ENCODE assay signal across 19 cellular contexts in genomic region chr7:152568972-152569371, GRCh38.
A peak's percentile ranks its signal among the peaks of the same experiment; 100 is the strongest.
DNase-seq lines count a peak whose midpoint lies in the region; ATAC-seq, FAIRE-seq and TF ChIP-seq lines count a peak whose summit lies in the region.
"Had no signal": no experiment of that assay in that cellular context is flagged by ENCODE, and none has a peak within 500 bp of the region (broad histone marks: within the 10 kb centered on the region; RNA-seq: fewer than 3 reads in every experiment).

No MANE protein-coding gene starts in this region.

- TF ChIP-seq RAD21 in K562 (CRISPR knock-in tag; conservative IDR thresholded peaks at IDR 0.05 in 1 of 2, IDR thresholded peaks at IDR 0.05 in 1 of 2) = no peak

- H3K36me3 ChIP-seq in K562 (ENCODE audit: control insufficient read depth, insufficient read depth, low read length) (no peaks in the 10 kb centered on the region), upper lobe of right lung (no peaks in the 10 kb centered on the region)

- H3K4me3 ChIP-seq in K562 (no peak overlapping the region), upper lobe of right lung (no peak overlapping the region)

- H2AFZ ChIP-seq in K562 (ENCODE audit: low read depth, low read length) = no peak overlapping the region

- H3K9me1 ChIP-seq in K562 (ENCODE audit: control insufficient read depth, insufficient read depth, low read length) = no peaks in the 10 kb centered on the region

- no peak for FAIRE-seq in K562 (lab: Jason Lieb, UNC)
- FAIRE-seq: A204.1, D721Med, G401.6, GM12891, GM19239, HepG2 had no signal

- no peak overlapping the region for H3K4me3 Mint-ChIP-seq in osteocyte (ENCODE audit: unreplicated experiment)
- H3K4me3 Mint-ChIP-seq: CD4-positive, alpha-beta T cell; IgD-negative memory B cell had no signal

- BruUV-seq in K562 (replicated peaks; lab: Mats Ljungman, UMichigan) = no TSS peak

- intact Hi-C loops in K562 (cut with micrococcal nuclease) (no loop called here), upper lobe of right lung (cut with DNase I) (no loop called here)

- H3K27ac ChIP-seq in K562 (ENCODE audit: extremely low read depth, low read depth, low read length) (no peak overlapping the region), upper lobe of right lung (no peak overlapping the region)
- H3K27ac ChIP-seq: C4-2B had no signal

- H3K9me3 ChIP-seq in K562 (replicated peaks; ENCODE audit: control insufficient read depth, insufficient read depth, low read depth, low read length) (no peaks in the 10 kb centered on the region), upper lobe of right lung (no peaks in the 10 kb centered on the region)
- H3K9me3 ChIP-seq: Caco-2 had no signal

- H3K4me1 ChIP-seq in K562 (replicated peaks in 1 of 2; ENCODE audit: control insufficient read depth in 2 of 2, insufficient read depth in 2 of 2, low read length in 2 of 2) = peaks cover 0 to 5% of the 10 kb centered on the region in 2 experiments; a peak in 1 of 5 replicates
- no peaks in the 10 kb centered on the region for H3K4me1 ChIP-seq in upper lobe of right lung
- H3K4me1 ChIP-seq: Caco-2 had no signal

- H3K27ac Mint-ChIP-seq in osteocyte (ENCODE audit: unreplicated experiment) = no peak overlapping the region
- H3K27ac Mint-ChIP-seq: CD4-positive, alpha-beta T cell; IgD-negative memory B cell had no signal

- H3K79me2 ChIP-seq in K562 (ENCODE audit: control insufficient read depth, insufficient read depth, low read length) = no peaks in the 10 kb centered on the region

- in situ Hi-C loops in K562 (cut with MboI) (no loop called here), ACHN (cut with HindIII; ENCODE audit: low pct_ligation_motif_present, low pct_unique_long_range_greater_than_20kb, low sequenced_read_pairs) (no loop called here)

- H4K20me1 ChIP-seq in K562 (replicated peaks; ENCODE audit: control insufficient read depth, insufficient read depth, low read length) = no peaks in the 10 kb centered on the region

- H3K36me3 Mint-ChIP-seq in osteocyte (ENCODE audit: unreplicated experiment) = no peaks in the 10 kb centered on the region
- H3K36me3 Mint-ChIP-seq: IgD-negative memory B cell had no signal

- no peak for TF ChIP-seq POLR2A in K562 (conservative IDR thresholded peaks at IDR 0.05)

- WGBS in K562 (ENCODE audit: insufficient coverage, low coverage, missing lambda C conversion rate) = 14% methylated on average over 6 of the region's 6 CpGs

- H3K27me3 ChIP-seq in K562 (ENCODE audit: control insufficient read depth in 2 of 2, insufficient read depth in 2 of 2, low read length in 2 of 2) = peaks cover 43 to 56% of the 10 kb centered on the region in 2 experiments
- H3K27me3 ChIP-seq in upper lobe of right lung = no peaks in the 10 kb centered on the region

- no peak for TF ChIP-seq CTCF in K562 (IDR thresholded peaks at IDR 0.05 in 2 of 3, conservative IDR thresholded peaks at IDR 0.05 in 1 of 3; ENCODE audit: insufficient read depth in 2 of 3, low read depth in 1 of 3, low read length in 3 of 3)
- TF ChIP-seq CTCF in upper lobe of right lung (IDR thresholded peaks at IDR 0.05) = no peak
- TF ChIP-seq CTCF in osteocyte (IDR thresholded peaks at IDR 0.05) = no peak

- no peak overlapping the region for H3K9ac ChIP-seq in K562 (ENCODE audit: insufficient read depth in 1 of 2, low read depth in 2 of 2, low read length in 2 of 2)

- no peaks in the 10 kb centered on the region for H3K4me1 Mint-ChIP-seq in osteocyte (ENCODE audit: unreplicated experiment)

- H3K9me3 Mint-ChIP-seq in osteocyte (ENCODE audit: unreplicated experiment) = no peaks in the 10 kb centered on the region
- H3K9me3 Mint-ChIP-seq: CD4-positive, alpha-beta T cell had no signal

- DNase-seq in NCI-H2171 treated with DMSO at 0.1 percent for 48 hours (lab: John Stamatoyannopoulos, UW) = peak; percentile 36
- DNase-seq in NCI-H2171 (lab: John Stamatoyannopoulos, UW) = no peak
- peak; percentile 81 to 85 for DNase-seq in NCI-H524 (lab: John Stamatoyannopoulos, UW)
- peak in 2 of 4 experiments; percentile 49 to 51 for DNase-seq in K562 (ENCODE audit: extremely low read depth in 1 of 4, low spot score in 3 of 4)
- DNase-seq in upper lobe of right lung = peak; percentile 55
- DNase-seq in osteocyte (ENCODE audit: extremely low spot score, unreplicated experiment) = no peak
- no peak for DNase-seq in ACHN
- DNase-seq: AML-193; Caco-2; CD4-positive, alpha-beta T cell; HCEC 1CT had no signal

- peaks cover 8% of the 10 kb centered on the region for H3K27me3 Mint-ChIP-seq in osteocyte (ENCODE audit: unreplicated experiment)
- H3K27me3 Mint-ChIP-seq: CD4-positive, alpha-beta T cell had no signal

- TF ChIP-seq EP300 in K562 (IDR thresholded peaks at IDR 0.05; ENCODE audit: low read length) = no peak

- POLR2A ChIA-PET in K562 (lab: Yijun Ruan, JAX) = interaction anchor here (0.7 to 0.9 kb wide), 2 partner anchors 10 kb away, joined by 4 to 5 read pairs; no protein-coding TSS in a partner anchor

- ATAC-seq in K562 (peak; percentile 47; the same call in 2 of the 3 replicates), upper lobe of right lung (no peak)
- ATAC-seq: HepG2 had no signal

- CTCF ChIA-PET in K562 (lab: Yijun Ruan, JAX; ENCODE audit: low intra/inter-chr PET ratio) = no interaction called here

- H3K4me2 ChIP-seq in K562 (ENCODE audit: insufficient read depth, low read length) = no peak overlapping the region

TF ChIP-seq in K562, 482 proteins besides CTCF, POLR2A, EP300 and RAD21:
- TF ChIP-seq GABPB1 (CRISPR knock-in tag; IDR thresholded peaks at IDR 0.05) (no peak), SMARCC2 (IDR thresholded peaks at IDR 0.05; ENCODE audit: low read depth) (no peak), RFX7 (CRISPR knock-in tag; IDR thresholded peaks at IDR 0.05) (no peak), PHB2 (IDR thresholded peaks at IDR 0.05; ENCODE audit: low read depth) (no peak), MBD1 (CRISPR knock-in tag; IDR thresholded peaks at IDR 0.05) (no peak), PRPF4 (IDR thresholded peaks at IDR 0.05; ENCODE audit: insufficient read depth, low read depth, low read length, poor library complexity, severe bottlenecking) (no peak), NCOA2 (IDR thresholded peaks at IDR 0.05; ENCODE audit: partially characterized antibody in 2 of 2) (no peak), TAL1 (IDR thresholded peaks at IDR 0.05) (no peak), MIER1 (IDR thresholded peaks at IDR 0.05; ENCODE audit: low read depth) (no peak)

Comparison
In these comparisons a context has a peak if more than half of its experiments do, and no peak if none do; other contexts are left out.
1. DNase-seq: peak in NCI-H2171 treated with DMSO at 0.1 percent for 48 hours (single experiment), NCI-H524 (2 of 2) and upper lobe of right lung (single experiment); none in NCI-H2171 (single experiment), osteocyte (single experiment) and ACHN (single experiment).